23 cellular contexts compared by ENCODE assay signal in the genomic region with DNA sequence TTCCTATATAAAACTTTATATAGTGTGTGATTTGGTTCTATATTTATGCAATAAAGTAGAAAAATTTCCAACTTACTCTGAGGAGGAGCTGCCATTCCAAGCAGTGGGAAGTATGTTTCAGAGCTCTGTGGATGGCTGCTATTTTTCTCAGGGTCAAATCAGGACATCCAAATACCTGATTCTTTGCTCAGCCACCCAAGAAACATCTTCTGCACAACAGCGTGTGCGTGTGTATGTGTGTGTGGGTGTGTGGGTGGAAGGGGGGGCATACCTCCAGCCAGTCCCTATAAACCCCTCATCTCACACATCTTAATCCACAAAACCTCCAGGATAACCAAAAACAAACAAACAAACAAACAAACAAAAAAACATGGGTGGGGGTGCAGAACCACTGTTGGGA.
DNase-seq lines count a peak whose midpoint lies in the region; ATAC-seq and TF ChIP-seq lines count a peak whose summit lies in the region.
"Had no signal": no experiment of that assay in that cellular context is flagged by ENCODE, and none has a peak within 500 bp of the region (broad histone marks: within the 10 kb centered on the region; RNA-seq: fewer than 3 reads in every experiment).

No MANE protein-coding gene starts in this region.

- no peaks in the 10 kb centered on the region for H3K9me2 ChIP-seq in GM23248 (ENCODE audit: insufficient read depth)

- no peak overlapping the region for H3K4me3 Mint-ChIP-seq in MCF 10A (ENCODE audit: unreplicated experiment)
- H3K4me3 Mint-ChIP-seq: B cell, GM23338, H9, HFFc6 had no signal

- H2AFZ ChIP-seq in GM23248: peak overlapping the region; percentile 63

- TF ChIP-seq CTCF in AG10803 (conservative IDR thresholded peaks at IDR 0.05; ENCODE audit: low read length) (no peak), uterus (IDR thresholded peaks at IDR 0.05) (no peak), MCF 10A (IDR thresholded peaks at IDR 0.05; ENCODE audit: unreplicated experiment) (no peak)

- no peak for ATAC-seq in HG03442 (IDR thresholded peaks at IDR 0.05; ENCODE audit: unreplicated experiment)
- ATAC-seq: GM12878, GM23338 had no signal

- no peak for TF ChIP-seq POLR2A in uterus (IDR thresholded peaks at IDR 0.05)

- no peak overlapping the region for H3K27ac Mint-ChIP-seq in MCF 10A (ENCODE audit: low read depth, unreplicated experiment)
- H3K27ac Mint-ChIP-seq: B cell, CD14-positive monocyte, GM23338, H9, HFFc6 had no signal

- no peaks in the 10 kb centered on the region for H3K36me3 ChIP-seq in GM23248 (ENCODE audit: low read depth)
- no peaks in the 10 kb centered on the region for H3K36me3 ChIP-seq in uterus

- H3K79me2 ChIP-seq in GM23248 (ENCODE audit: insufficient read depth): no peaks in the 10 kb centered on the region

- WGBS in GM23248 (ENCODE audit: low coverage in 1 of 2, low lambda C conversion rate in 2 of 2, missing lambda C conversion rate in 2 of 2), 2 experiments: 2% methylated on average over 2 of the region's 2 CpGs

- H3K9me3 ChIP-seq in GM23248 (ENCODE audit: low read depth): no peaks in the 10 kb centered on the region
- H3K9me3 ChIP-seq in uterus: no peaks in the 10 kb centered on the region

- POLR2A ChIA-PET in MCF 10A (lab: Yijun Ruan, JAX): no interaction called here

- H3K4me3 ChIP-seq in AG10803 (ENCODE audit: low read length) (no peak overlapping the region), GM23248 (peak overlapping the region; percentile 17; the same call in 1 of the 2 replicates), uterus (no peak overlapping the region)
- H3K4me3 ChIP-seq: GM12878, GM23338 had no signal

- H3K4me1 ChIP-seq in GM23248 (ENCODE audit: insufficient read depth) (peaks cover 42% of the 10 kb centered on the region), uterus (peaks cover 0 to 9% of the 10 kb centered on the region in 2 donors)

- no TSS peak for BruUV-seq in MCF 10A (replicated peaks; lab: Mats Ljungman, UMichigan)

- H3K36me3 Mint-ChIP-seq in MCF 10A (ENCODE audit: insufficient read depth, unreplicated experiment): no peaks in the 10 kb centered on the region
- H3K36me3 Mint-ChIP-seq: CD14-positive monocyte had no signal

- intact Hi-C loops in uterus (cut with DNase I; ENCODE audit: low total_unique reads) (no loop called here), MCF 10A (cut with micrococcal nuclease) (loop anchor here (10.0 kb wide), 1 partner anchor 261 kb away; no protein-coding TSS in a partner anchor)

- DNase-seq in AG10803 (ENCODE audit: low read depth): peak; percentile 79
- peak; percentile 78 for DNase-seq in GM23248
- DNase-seq in renal cortical epithelial cell (ENCODE audit: low read depth): peak; percentile 51
- DNase-seq in uterus: no peak
- DNase-seq in MCF 10A (ENCODE audit: unreplicated experiment): no peak
- no peak for DNase-seq in NCI-H82 (lab: John Stamatoyannopoulos, UW)
- DNase-seq: Calu3, DND-41, H9, HFFc6, IMR-90, KG1, MM.1S, NCI-H1694, NCI-H2029 treated with DMSO at 0.1 percent for 48 hours, NCI-H526, RPMI8226, SHP77 had no signal

- H3K4me1 Mint-ChIP-seq in MCF 10A (ENCODE audit: insufficient read depth, unreplicated experiment): peaks cover 13% of the 10 kb centered on the region
- H3K4me1 Mint-ChIP-seq: GM23338, H9 had no signal

- peak overlapping the region; percentile 93 for H3K27ac ChIP-seq in GM23248
- H3K27ac ChIP-seq in uterus: peak overlapping the region; percentile 62 to 74

- peaks cover 39% of the 10 kb centered on the region for H3F3A ChIP-seq in GM23248 (ENCODE audit: insufficient read depth)

- H3K27me3 Mint-ChIP-seq in MCF 10A (ENCODE audit: insufficient read depth, unreplicated experiment): peaks cover 13% of the 10 kb centered on the region

- CTCF ChIA-PET in MCF 10A (lab: Yijun Ruan, JAX): interaction anchor here (0.6 to 1.3 kb wide), 3 partner anchors 14 to 33 kb away, joined by 3 read pairs; no protein-coding TSS in a partner anchor

- H3K4me2 ChIP-seq in GM23248 (ENCODE audit: unreplicated experiment): peak overlapping the region; percentile 63
- H3K4me2 ChIP-seq: GM23338 had no signal

- no peaks in the 10 kb centered on the region for H3K27me3 ChIP-seq in GM23248 (replicated peaks; ENCODE audit: insufficient read depth)
- H3K27me3 ChIP-seq in uterus: no peaks in the 10 kb centered on the region

- peaks cover 7% of the 10 kb centered on the region for H3K9me3 Mint-ChIP-seq in MCF 10A (ENCODE audit: unreplicated experiment)
- H3K9me3 Mint-ChIP-seq: GM23338, H9 had no signal

- in situ Hi-C loops in GM23248 (cut with MboI): no loop called here

- H4K20me1 ChIP-seq in GM23248 (ENCODE audit: insufficient read depth): no peaks in the 10 kb centered on the region

- H3K9ac ChIP-seq in GM23248: peak overlapping the region; percentile 56

Comparison
In these comparisons a context has a peak if more than half of its experiments do, and no peak if none do; other contexts are left out.
1. DNase-seq: peak in AG10803 (single experiment), GM23248 (single experiment) and renal cortical epithelial cell (single experiment); none in uterus (0 of 2), MCF 10A (single experiment) and NCI-H82 (single experiment).